ENCODE assay signal across 7 cellular contexts in genomic region chr13:89514534-89515312, GRCh38.
DNase-seq lines count a peak whose midpoint lies in the region; ATAC-seq and TF ChIP-seq lines count a peak whose summit lies in the region.

No MANE protein-coding gene starts in this region.

- no peaks in the 10 kb centered on the region; the same call in 1 of the 2 replicates for H3K9me3 ChIP-seq in HUES64 (ENCODE audit: insufficient read depth, low read depth, low read length)

- ATAC-seq in foreskin keratinocyte (peak; percentile 87), HG03196 (IDR thresholded peaks at IDR 0.05; ENCODE audit: unreplicated experiment) (no peak)

- 77% methylated on average over 4 of the region's 4 CpGs for WGBS in HUES64

- H3K27me3 ChIP-seq in HUES64 (ENCODE audit: insufficient read depth, low read length) (no peaks in the 10 kb centered on the region), foreskin keratinocyte (no peaks in the 10 kb centered on the region)

- peak overlapping the region; percentile 23; the same call in 1 of the 2 replicates for H3K9ac ChIP-seq in HUES64 (ENCODE audit: low read depth, low read length)

- DNase-seq in SHP77 treated with DMSO at 0.1 percent for 48 hours (lab: John Stamatoyannopoulos, UW) (peak; percentile 97), foreskin keratinocyte (peak; percentile 92 to 98), skeletal muscle cell (ENCODE audit: low read depth) (peak; percentile 80), cerebellar nuclear complex (lab: John Stamatoyannopoulos, UW) (no peak)
- DNase-seq in central memory CD4-positive, alpha-beta T cell: no peak

- H3K27ac ChIP-seq in HUES64 (ENCODE audit: low read depth, low read length): peak overlapping the region; percentile 83
- peak overlapping the region; percentile 5 for H3K27ac ChIP-seq in foreskin keratinocyte

- TF ChIP-seq CTCF in foreskin keratinocyte (conservative IDR thresholded peaks at IDR 0.05): no peak

- no peaks in the 10 kb centered on the region for H3K36me3 ChIP-seq in HUES64 (ENCODE audit: insufficient read depth, low read length)

- H3K4me1 ChIP-seq in HUES64 (ENCODE audit: insufficient read depth, low read length): peaks cover 45% of the 10 kb centered on the region
- peaks cover 11% of the 10 kb centered on the region for H3K4me1 ChIP-seq in foreskin keratinocyte

- H3K4me3 ChIP-seq in HUES64 (ENCODE audit: low read length) (no peak overlapping the region), skeletal muscle cell (ENCODE audit: low read depth, low read length) (no peak overlapping the region)

Comparison
In these comparisons a context has a peak if more than half of its experiments do, and no peak if none do; other contexts are left out.
1. DNase-seq: peak in SHP77 treated with DMSO at 0.1 percent for 48 hours (single experiment), foreskin keratinocyte (2 of 2) and skeletal muscle cell (single experiment); none in central memory CD4-positive, alpha-beta T cell (single experiment) and cerebellar nuclear complex (0 of 2).